In the genomic region with DNA sequence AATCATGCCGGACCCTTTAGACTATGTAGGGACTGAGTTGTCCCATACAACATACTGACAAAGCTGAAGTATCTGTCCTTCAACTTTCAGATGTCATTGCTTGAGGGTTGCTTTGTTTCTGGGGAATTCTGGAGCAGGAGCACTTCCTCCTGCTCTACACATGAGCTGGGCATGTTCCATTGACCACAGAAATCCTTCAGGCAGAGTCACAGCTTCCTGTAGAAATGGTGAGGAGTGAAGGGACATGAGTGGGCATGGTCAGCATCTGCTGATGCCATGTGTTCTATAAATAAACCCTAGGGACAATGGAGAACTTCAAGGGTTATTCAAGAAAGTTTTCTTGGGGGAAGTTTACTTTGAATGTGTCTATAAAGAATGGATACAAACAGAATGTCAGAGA, we compare ENCODE assay signal across 25 cellular contexts.
DNase-seq lines count a peak whose midpoint lies in the region; ATAC-seq, FAIRE-seq and TF ChIP-seq lines count a peak whose summit lies in the region.
"Had no signal": no experiment of that assay in that cellular context is flagged by ENCODE, and none has a peak within 500 bp of the region (broad histone marks: within the 10 kb centered on the region; RNA-seq: fewer than 3 reads in every experiment).

No MANE protein-coding gene starts in this region.

- TF ChIP-seq RAD21 in IMR-90 (IDR thresholded peaks at IDR 0.05; ENCODE audit: low read length), result no peak

- H2BK120ac ChIP-seq in IMR-90 (ENCODE audit: low read depth, low read length), result no peak overlapping the region

- H3K4me2 ChIP-seq in IMR-90 (ENCODE audit: low read depth, low read length), result no peak overlapping the region; the same call in 1 of the 2 replicates

- H3K27me3 ChIP-seq in IMR-90 (ENCODE audit: control insufficient read depth, insufficient read depth, low read length) (no peaks in the 10 kb centered on the region; the same call in 1 of the 2 replicates), small intestine (ENCODE audit: control insufficient read depth in 2 of 2, insufficient read depth in 2 of 2, low read length in 2 of 2) (no peaks in the 10 kb centered on the region)
- H3K27me3 ChIP-seq in effector memory CD4-positive, alpha-beta T cell (replicated peaks; ENCODE audit: control insufficient read depth, insufficient read depth, low read length, poor library complexity, severe bottlenecking), result no peaks in the 10 kb centered on the region
- H3K27me3 ChIP-seq: neutrophil, Peyer's patch, SJCRH30 had no signal

- no peaks in the 10 kb centered on the region for H3K9me1 ChIP-seq in IMR-90 (ENCODE audit: insufficient read depth, low read length)

- dilution Hi-C loops in IMR-90 (cut with HindIII; ENCODE audit: low sequenced_read_pairs, unreplicated experiment), result no loop called here

- H3K4me3 ChIP-seq in IMR-90 (ENCODE audit: insufficient read depth, low read depth, low read length) (no peak overlapping the region), fibroblast of mammary gland (ENCODE audit: control insufficient read depth, low read depth, low read length) (no peak overlapping the region), skeletal muscle cell (ENCODE audit: low read depth, low read length) (no peak overlapping the region), small intestine (ENCODE audit: low read depth in 1 of 2, low read length in 2 of 2) (no peak overlapping the region)
- H3K4me3 ChIP-seq in effector memory CD4-positive, alpha-beta T cell (ENCODE audit: insufficient read depth, low read depth, low read length, poor library complexity, severe bottlenecking), result no peak overlapping the region
- H3K4me3 ChIP-seq: Peyer's patch, prostate gland, SJCRH30 had no signal

- no peak overlapping the region for H2AK9ac ChIP-seq in IMR-90 (replicated peaks; ENCODE audit: low read depth, low read length, poor library complexity)

- ATAC-seq in IMR-90 (ENCODE audit: low read depth) (no peak), GM18907 (IDR thresholded peaks at IDR 0.05; ENCODE audit: unreplicated experiment) (no peak), Right ventricle myocardium superior (ENCODE audit: poor library complexity) (no peak)
- ATAC-seq: activated CD4-positive, alpha-beta T cell treated with anti-CD3 and anti-CD28 coated beads for 36 hours; activated T-cell treated with anti-CD3 and anti-CD28 coated beads, Interleukin-2, amount 50 U/mL, for 4 hours; CD8-positive, alpha-beta T cell; left cardiac atrium had no signal

- intact Hi-C loops in IMR-90 (cut with micrococcal nuclease) (no loop called here), Right ventricle myocardium superior (cut with DNase I) (no loop called here)

- no peak overlapping the region for H4K8ac ChIP-seq in IMR-90 (ENCODE audit: low read depth in 2 of 2, low read length in 2 of 2)

- H3K14ac ChIP-seq in IMR-90 (replicated peaks; ENCODE audit: low read depth, low read length), result no peak overlapping the region

- BruUV-seq in IMR-90 (replicated peaks; lab: Mats Ljungman, UMichigan), result no TSS peak

- H3K4me1 ChIP-seq in IMR-90 (ENCODE audit: control insufficient read depth, insufficient read depth, low read length) (no peaks in the 10 kb centered on the region), small intestine (ENCODE audit: control insufficient read depth in 2 of 2, insufficient read depth in 1 of 2, low read depth in 1 of 2, low read length in 1 of 2) (no peaks in the 10 kb centered on the region)
- no peaks in the 10 kb centered on the region for H3K4me1 ChIP-seq in effector memory CD4-positive, alpha-beta T cell (ENCODE audit: control insufficient read depth, insufficient read depth, low read length, poor library complexity, severe bottlenecking)
- H3K4me1 ChIP-seq: Peyer's patch, prostate gland, SJCRH30 had no signal

- no peaks in the 10 kb centered on the region for H4K20me1 ChIP-seq in IMR-90 (ENCODE audit: insufficient read depth, low read length)

- no peak for FAIRE-seq in small intestine (lab: Jason Lieb, UNC)

- H3K9ac ChIP-seq in IMR-90 (ENCODE audit: low read depth, low read length), result no peak overlapping the region

- H3K9me3 ChIP-seq in IMR-90 (ENCODE audit: control insufficient read depth, insufficient read depth, low read length) (no peaks in the 10 kb centered on the region), small intestine (ENCODE audit: control insufficient read depth, low read depth) (no peaks in the 10 kb centered on the region)
- no peaks in the 10 kb centered on the region for H3K9me3 ChIP-seq in effector memory CD4-positive, alpha-beta T cell (ENCODE audit: control insufficient read depth, low read length)
- H3K9me3 ChIP-seq: Peyer's patch, prostate gland, SJCRH30 had no signal

- WGBS in IMR-90 (ENCODE audit: extremely low coverage in 2 of 2, insufficient read length in 1 of 2), 2 experiments, result no CpG with 5 or more reads among the region's 1 CpG
- 83 to 97% (median 92%) methylated on average over 1 of the region's 1 CpG for WGBS in small intestine, 3 donors

- H2BK5ac ChIP-seq in IMR-90 (ENCODE audit: low read depth, low read length, poor library complexity, severe bottlenecking), result no peak overlapping the region

- no peak overlapping the region for H2AFZ ChIP-seq in IMR-90 (replicated peaks; ENCODE audit: low read length, poor library complexity)

- H3K23ac ChIP-seq in IMR-90 (ENCODE audit: low read depth, low read length), result no peak overlapping the region

- in situ Hi-C loops in IMR-90 (cut with MboI; ENCODE audit: low sequenced_read_pairs), result no loop called here

- no peaks in the 10 kb centered on the region for H3K79me1 ChIP-seq in IMR-90 (ENCODE audit: low read depth in 1 of 2, low read length in 2 of 2)

- no peak overlapping the region for H3K4ac ChIP-seq in IMR-90 (ENCODE audit: low read depth, low read length)

- no peak overlapping the region for H2BK20ac ChIP-seq in IMR-90 (ENCODE audit: low read depth, low read length)

- no peak overlapping the region for H4K91ac ChIP-seq in IMR-90 (ENCODE audit: insufficient read depth, low read depth, low read length)

- CTCF ChIA-PET in IMR-90 (lab: Yijun Ruan, JAX), result no interaction called here

- H3K56ac ChIP-seq in IMR-90 (ENCODE audit: extremely low read depth, insufficient read depth, low read length), result no peak overlapping the region

- no peak overlapping the region for H2BK15ac ChIP-seq in IMR-90 (ENCODE audit: low read depth, low read length)

- no peak overlapping the region for H3K27ac ChIP-seq in IMR-90 (ENCODE audit: insufficient read depth, low read length)
- no peak overlapping the region for H3K27ac ChIP-seq in small intestine (ENCODE audit: low read depth in 1 of 2, low read length in 1 of 2)
- no peak overlapping the region for H3K27ac ChIP-seq in effector memory CD4-positive, alpha-beta T cell (ENCODE audit: insufficient read depth, low read length, poor library complexity, severe bottlenecking)
- H3K27ac ChIP-seq: neutrophil, Peyer's patch, prostate gland, SJCRH30 had no signal

- DNase-seq in ELR (ENCODE audit: low read depth), result peak; percentile 54
- peak; percentile 34 for DNase-seq in IMR-90
- DNase-seq in fibroblast of mammary gland (ENCODE audit: low read depth), result peak; percentile 7
- peak; percentile 3 for DNase-seq in skeletal muscle cell (ENCODE audit: low read depth)
- no peak for DNase-seq in small intestine
- no peak for DNase-seq in Right ventricle myocardium superior
- no peak for DNase-seq in effector memory CD4-positive, alpha-beta T cell
- DNase-seq: activated CD4-positive, alpha-beta T cell treated with anti-CD3 and anti-CD28 coated beads for 36 hours; activated CD8-positive, alpha-beta memory T cell treated with anti-CD3 and anti-CD28 coated beads for 24 hours; activated T-cell treated with anti-CD3 and anti-CD28 coated beads, Interleukin-2, amount 50 U/mL, for 4 hours; AML-193; CD8-positive, alpha-beta T cell; GDM1; H9; head of caudate nucleus; left cardiac atrium; MM.1S; NCI-H1417; NCI-H2107; NCI-H510A; Peyer's patch; SJCRH30 had no signal

- no peak for TF ChIP-seq POLR2A in IMR-90 (IDR thresholded peaks at IDR 0.05; ENCODE audit: low read depth, low read length)

- no peak overlapping the region for H2AK5ac ChIP-seq in IMR-90 (ENCODE audit: low read depth, low read length)

- TF ChIP-seq CTCF in IMR-90 (conservative IDR thresholded peaks at IDR 0.05; ENCODE audit: low read depth, low read length), result no peak
- no peak for TF ChIP-seq CTCF in fibroblast of mammary gland (conservative IDR thresholded peaks at IDR 0.05; ENCODE audit: control insufficient read depth, insufficient read depth, low read depth, low read length)

- H3K36me3 ChIP-seq in IMR-90 (ENCODE audit: control insufficient read depth, insufficient read depth, low read length) (no peaks in the 10 kb centered on the region), small intestine (ENCODE audit: control insufficient read depth in 2 of 2, insufficient read depth in 2 of 2, low read length in 2 of 2) (no peaks in the 10 kb centered on the region)
- no peaks in the 10 kb centered on the region for H3K36me3 ChIP-seq in effector memory CD4-positive, alpha-beta T cell (ENCODE audit: control insufficient read depth, insufficient read depth, low read length)
- H3K36me3 ChIP-seq: neutrophil, Peyer's patch, prostate gland, SJCRH30 had no signal

- POLR2A ChIA-PET in IMR-90 (lab: Charles Lee; ENCODE audit: unreplicated experiment), result no interaction called here

- H4K5ac ChIP-seq in IMR-90 (ENCODE audit: low read depth, low read length), result no peak overlapping the region

- no peak overlapping the region for H3K18ac ChIP-seq in IMR-90 (ENCODE audit: low read depth, low read length)

TF ChIP-seq in IMR-90, 13 proteins besides CTCF, POLR2A, EP300 and RAD21:
- TF ChIP-seq, protein P1, sequence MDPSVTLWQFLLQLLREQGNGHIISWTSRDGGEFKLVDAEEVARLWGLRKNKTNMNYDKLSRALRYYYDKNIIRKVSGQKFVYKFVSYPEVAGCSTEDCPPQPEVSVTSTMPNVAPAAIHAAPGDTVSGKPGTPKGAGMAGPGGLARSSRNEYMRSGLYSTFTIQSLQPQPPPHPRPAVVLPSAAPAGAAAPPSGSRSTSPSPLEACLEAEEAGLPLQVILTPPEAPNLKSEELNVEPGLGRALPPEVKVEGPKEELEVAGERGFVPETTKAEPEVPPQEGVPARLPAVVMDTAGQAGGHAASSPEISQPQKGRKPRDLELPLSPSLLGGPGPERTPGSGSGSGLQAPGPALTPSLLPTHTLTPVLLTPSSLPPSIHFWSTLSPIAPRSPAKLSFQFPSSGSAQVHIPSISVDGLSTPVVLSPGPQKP (IDR thresholded peaks at IDR 0.05; ENCODE audit: borderline replicate concordance, low read depth, low read length), result no peak
- TF ChIP-seq FOS (IDR thresholded peaks at IDR 0.05; ENCODE audit: low read depth, low read length) (no peak), MXI1 (IDR thresholded peaks at IDR 0.05; ENCODE audit: borderline replicate concordance, low read depth, low read length) (no peak), RFX5 (IDR thresholded peaks at IDR 0.05; ENCODE audit: low read depth, low read length) (no peak), NFE2L2 (IDR thresholded peaks at IDR 0.05; ENCODE audit: low read depth, low read length) (no peak), CHD1 (IDR thresholded peaks at IDR 0.05; ENCODE audit: low read depth, low read length) (no peak)

Comparison
In these comparisons a context has a peak if more than half of its experiments do, and no peak if none do; other contexts are left out.
1. DNase-seq: peak in ELR (single experiment), IMR-90 (single experiment), fibroblast of mammary gland (single experiment) and skeletal muscle cell (single experiment); none in small intestine (single experiment), Right ventricle myocardium superior (single experiment) and effector memory CD4-positive, alpha-beta T cell (0 of 3).